ENCODE assay signal across 13 cellular contexts in the genomic region with DNA sequence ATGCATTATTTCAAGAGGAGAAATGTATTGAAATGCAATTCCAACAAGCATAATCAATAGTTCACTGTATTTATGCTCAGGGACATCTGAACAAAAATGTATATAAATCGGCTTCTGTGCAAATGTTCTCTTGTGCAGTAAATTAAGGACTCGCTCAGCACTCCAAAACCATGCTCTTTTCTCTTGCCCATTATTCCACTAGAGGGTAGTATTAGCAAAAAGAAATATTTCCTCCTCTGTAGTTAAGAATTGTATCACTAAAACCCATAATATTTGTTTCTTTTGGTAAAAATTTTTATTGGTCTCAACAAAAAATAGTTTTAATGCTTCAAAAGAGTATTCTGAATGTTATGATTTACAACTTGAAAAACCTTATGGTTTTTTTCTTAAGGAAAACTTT.
DNase-seq lines count a peak whose midpoint lies in the region; ATAC-seq lines count a peak whose summit lies in the region.
"Had no signal": no experiment of that assay in that cellular context is flagged by ENCODE, and none has a peak within 500 bp of the region (broad histone marks: within the 10 kb centered on the region; RNA-seq: fewer than 3 reads in every experiment).

No MANE protein-coding gene starts in this region.

- H3K4me3 Mint-ChIP-seq in stimulated activated naive B cell treated with anti-CD40 and anti-IgM and Interleukin-4, amounts not matched to agents 10 μg/mL and 1 μg/mL and 100 μg/mL, for 72 hours: no peak overlapping the region
- H3K4me3 Mint-ChIP-seq in stimulated activated naive CD8-positive, alpha-beta T cell treated with anti-CD3 and anti-CD28 coated beads, Interleukin-15, amount 100 ng/mL, for 72 hours: no peak overlapping the region
- H3K4me3 Mint-ChIP-seq: activated naive CD4-positive, alpha-beta T cell treated with anti-CD3 and anti-CD28 coated beads for 36 hours; effector memory CD8-positive, alpha-beta T cell; immature natural killer cell had no signal

- no peaks in the 10 kb centered on the region for H3K79me1 ChIP-seq in mesendoderm (ENCODE audit: low read length)

- H3K56ac ChIP-seq in mesendoderm (ENCODE audit: low read length): no peak overlapping the region

- no peak overlapping the region for H3K4ac ChIP-seq in mesendoderm (ENCODE audit: low read depth, low read length)

- H3K27ac ChIP-seq in mesendoderm (ENCODE audit: low read depth, low read length): no peak overlapping the region

- no peak overlapping the region for H3K23ac ChIP-seq in mesendoderm (ENCODE audit: low read length)

- H3K4me2 ChIP-seq in mesendoderm (ENCODE audit: low read length): no peak overlapping the region

- no peak overlapping the region for H3K9ac ChIP-seq in mesendoderm (ENCODE audit: low read length)

- H3K27me3 ChIP-seq in mesendoderm (ENCODE audit: insufficient read depth, low read length, poor library complexity): no peaks in the 10 kb centered on the region

- H3K18ac ChIP-seq in mesendoderm (ENCODE audit: low read length): no peak overlapping the region

- no peaks in the 10 kb centered on the region for H3K79me2 ChIP-seq in mesendoderm (ENCODE audit: control insufficient read depth, insufficient read depth, low read length)

- peaks cover 0 to 2% of the 10 kb centered on the region in 2 donors for H3K9me3 Mint-ChIP-seq in stimulated activated naive B cell treated with anti-CD40 and anti-IgM and Interleukin-4, amounts not matched to agents 10 μg/mL and 1 μg/mL and 100 μg/mL, for 72 hours
- H3K9me3 Mint-ChIP-seq in stimulated activated naive CD8-positive, alpha-beta T cell treated with anti-CD3 and anti-CD28 coated beads, Interleukin-15, amount 100 ng/mL, for 72 hours: peaks cover 0 to 9% of the 10 kb centered on the region in 2 donors

- H3K4me1 ChIP-seq in mesendoderm (ENCODE audit: control insufficient read depth, low read depth, low read length): no peaks in the 10 kb centered on the region

- no peak overlapping the region for H4K8ac ChIP-seq in mesendoderm (ENCODE audit: low read depth, low read length)

- H3K27me3 Mint-ChIP-seq in stimulated activated naive B cell treated with anti-CD40 and anti-IgM and Interleukin-4, amounts not matched to agents 10 μg/mL and 1 μg/mL and 100 μg/mL, for 72 hours: no peaks in the 10 kb centered on the region
- no peaks in the 10 kb centered on the region for H3K27me3 Mint-ChIP-seq in stimulated activated naive CD8-positive, alpha-beta T cell treated with anti-CD3 and anti-CD28 coated beads, Interleukin-15, amount 100 ng/mL, for 72 hours
- H3K27me3 Mint-ChIP-seq: effector memory CD8-positive, alpha-beta T cell had no signal

- H3K4me3 ChIP-seq in mesendoderm (ENCODE audit: low read length): no peak overlapping the region

- ATAC-seq in stimulated activated naive B cell treated with anti-CD40 and anti-IgM and Interleukin-4, amounts not matched to agents 10 μg/mL and 1 μg/mL and 100 μg/mL, for 72 hours (replicated peaks): no peak
- ATAC-seq in stimulated activated naive CD8-positive, alpha-beta T cell treated with anti-CD3 and anti-CD28 coated beads, Interleukin-15, amount 100 ng/mL, for 72 hours: no peak
- no peak for ATAC-seq in HG02623 (IDR thresholded peaks at IDR 0.05; ENCODE audit: unreplicated experiment)
- ATAC-seq: effector memory CD8-positive, alpha-beta T cell had no signal

- DNase-seq in DMS114 treated with DMSO at 0.1 percent for 48 hours (lab: John Stamatoyannopoulos, UW; ENCODE audit: unreplicated experiment) (peak; percentile 39), NAMALWA (ENCODE audit: low spot score) (peak; percentile 9), astrocyte of the hippocampus (ENCODE audit: low read depth, low spot score) (peak; percentile 3), mesendoderm (peak; percentile 21)
- DNase-seq in stimulated activated naive B cell treated with anti-CD40 and anti-IgM and Interleukin-4, amounts not matched to agents 10 μg/mL and 1 μg/mL and 100 μg/mL, for 72 hours: no peak
- DNase-seq in activated CD4-positive, CD25-positive, alpha-beta regulatory T cell treated with anti-CD3 and anti-CD28 coated beads, Interleukin-2, amount 50 U/mL, for 72 hours: no peak
- DNase-seq in stimulated activated naive CD8-positive, alpha-beta T cell treated with anti-CD3 and anti-CD28 coated beads, Interleukin-15, amount 100 ng/mL, for 72 hours: no peak
- DNase-seq: activated CD4-positive, CD25-positive, alpha-beta regulatory T cell; activated naive CD4-positive, alpha-beta T cell treated with anti-CD3 and anti-CD28 coated beads for 36 hours; effector memory CD8-positive, alpha-beta T cell; immature natural killer cell; NCI-H510A treated with DMSO at 0.1 percent for 48 hours had no signal

- H3K4me1 Mint-ChIP-seq in stimulated activated naive B cell treated with anti-CD40 and anti-IgM and Interleukin-4, amounts not matched to agents 10 μg/mL and 1 μg/mL and 100 μg/mL, for 72 hours: no peaks in the 10 kb centered on the region
- no peaks in the 10 kb centered on the region for H3K4me1 Mint-ChIP-seq in stimulated activated naive CD8-positive, alpha-beta T cell treated with anti-CD3 and anti-CD28 coated beads, Interleukin-15, amount 100 ng/mL, for 72 hours
- H3K4me1 Mint-ChIP-seq: immature natural killer cell had no signal

- no peaks in the 10 kb centered on the region for H3K36me3 ChIP-seq in mesendoderm (ENCODE audit: control insufficient read depth, insufficient read depth, low read length)

- H4K5ac ChIP-seq in mesendoderm (ENCODE audit: low read length): no peak overlapping the region

- H3K36me3 Mint-ChIP-seq in stimulated activated naive B cell treated with anti-CD40 and anti-IgM and Interleukin-4, amounts not matched to agents 10 μg/mL and 1 μg/mL and 100 μg/mL, for 72 hours: no peaks in the 10 kb centered on the region
- H3K36me3 Mint-ChIP-seq: immature natural killer cell had no signal

- no CpG with 5 or more reads among the region's 2 CpGs for WGBS in mesendoderm (ENCODE audit: extremely low coverage, insufficient coverage, low lambda C conversion rate)

- no peak overlapping the region for H2AK5ac ChIP-seq in mesendoderm (ENCODE audit: low read length)

- H2BK15ac ChIP-seq in mesendoderm (replicated peaks; ENCODE audit: low read depth): no peak overlapping the region

- H3K27ac Mint-ChIP-seq in stimulated activated naive B cell treated with anti-CD40 and anti-IgM and Interleukin-4, amounts not matched to agents 10 μg/mL and 1 μg/mL and 100 μg/mL, for 72 hours: no peak overlapping the region
- H3K27ac Mint-ChIP-seq in stimulated activated naive CD8-positive, alpha-beta T cell treated with anti-CD3 and anti-CD28 coated beads, Interleukin-15, amount 100 ng/mL, for 72 hours: no peak overlapping the region
- H3K27ac Mint-ChIP-seq: activated naive CD4-positive, alpha-beta T cell treated with anti-CD3 and anti-CD28 coated beads for 36 hours; effector memory CD8-positive, alpha-beta T cell; immature natural killer cell had no signal

- H2BK120ac ChIP-seq in mesendoderm (ENCODE audit: low read depth, low read length): no peak overlapping the region

- H2BK5ac ChIP-seq in mesendoderm (ENCODE audit: low read length): no peak overlapping the region

Comparison
In these comparisons a context has a peak if more than half of its experiments do, and no peak if none do; other contexts are left out.
1. DNase-seq: peak in DMS114 treated with DMSO at 0.1 percent for 48 hours (single experiment), NAMALWA (single experiment), astrocyte of the hippocampus (single experiment) and mesendoderm (single experiment); none in stimulated activated naive B cell treated with anti-CD40 and anti-IgM and Interleukin-4, amounts not matched to agents 10 μg/mL and 1 μg/mL and 100 μg/mL, for 72 hours (single experiment), activated CD4-positive, CD25-positive, alpha-beta regulatory T cell treated with anti-CD3 and anti-CD28 coated beads, Interleukin-2, amount 50 U/mL, for 72 hours (single experiment) and stimulated activated naive CD8-positive, alpha-beta T cell treated with anti-CD3 and anti-CD28 coated beads, Interleukin-15, amount 100 ng/mL, for 72 hours (0 of 2).